ENCODE assay signal across 22 cellular contexts in the genomic region with DNA sequence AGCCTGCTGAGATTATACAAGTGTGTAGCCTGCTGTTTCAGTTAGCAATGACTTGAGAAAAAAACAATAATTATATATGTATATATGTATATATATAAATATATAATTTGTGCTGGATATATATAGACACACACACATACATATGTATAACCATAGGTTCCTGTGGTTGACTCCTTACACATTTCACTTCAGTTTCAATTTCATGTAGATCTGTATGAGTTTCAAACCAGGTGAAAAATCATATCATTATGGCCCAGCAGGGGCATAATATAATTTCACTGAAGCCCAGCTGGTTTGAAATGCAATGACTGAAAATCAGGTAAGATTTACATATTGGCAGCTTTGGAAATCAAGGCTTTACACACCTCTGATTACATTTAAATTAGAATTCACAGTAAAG.
DNase-seq lines count a peak whose midpoint lies in the region; ATAC-seq and TF ChIP-seq lines count a peak whose summit lies in the region.
"Had no signal": no experiment of that assay in that cellular context is flagged by ENCODE, and none has a peak within 500 bp of the region (broad histone marks: within the 10 kb centered on the region; RNA-seq: fewer than 3 reads in every experiment).

No MANE protein-coding gene starts in this region.

- no peak for TF ChIP-seq POLR2A in adrenal gland (IDR thresholded peaks at IDR 0.05)

- DNase-seq in OCI-M1 (lab: John Stamatoyannopoulos, UW) (peak; percentile 61), kidney tubule cell (ENCODE audit: low spot score) (peak; percentile 2), NCI-H1105 treated with DMSO at 0.1 percent for 48 hours (lab: John Stamatoyannopoulos, UW) (no peak), adrenal gland (no peak)
- DNase-seq: activated CD4-positive, alpha-beta T cell treated with anti-CD3 and anti-CD28 coated beads, Interleukin-2, amount 50 U/mL, for 4 hours; CD4-positive, alpha-beta T cell; DMS79 treated with DMSO at 0.1 percent for 48 hours; head of caudate nucleus; left colon; naive thymus-derived CD8-positive, alpha-beta T cell; NCI-H2107; NCI-H446 treated with DMSO at 0.1 percent for 48 hours; stimulated activated CD4-positive, alpha-beta T cell treated with anti-CD3 and anti-CD28 coated beads, Interleukin-4, amount 100 ng/mL, for 24 hours; T-helper 9 cell; thyroid gland had no signal

- intact Hi-C loops in adrenal gland (cut with DNase I) = no loop called here

- H3K4me3 ChIP-seq in adrenal gland = no peak overlapping the region
- H3K4me3 ChIP-seq: HAP-1, thyroid gland had no signal

- no peaks in the 10 kb centered on the region for H3K4me1 ChIP-seq in adrenal gland (replicated peaks in 1 of 2)
- H3K4me1 ChIP-seq: HAP-1, thyroid gland had no signal

- H3K9me3 ChIP-seq in adrenal gland (replicated peaks in 1 of 3) = no peaks in the 10 kb centered on the region
- H3K9me3 ChIP-seq: HAP-1, thyroid gland had no signal

- no peaks in the 10 kb centered on the region for H3K27me3 ChIP-seq in adrenal gland
- H3K27me3 ChIP-seq: thyroid gland had no signal

- TF ChIP-seq CTCF in adrenal gland (IDR thresholded peaks at IDR 0.05) = no peak

- ATAC-seq in GM18511 (IDR thresholded peaks at IDR 0.05; ENCODE audit: unreplicated experiment) (peak; percentile 84), HG02588 (IDR thresholded peaks at IDR 0.05; ENCODE audit: unreplicated experiment) (peak; percentile 49), esophagus mucosa (no peak), GM21723 (IDR thresholded peaks at IDR 0.05; ENCODE audit: unreplicated experiment) (no peak)
- ATAC-seq: left colon; naive thymus-derived CD8-positive, alpha-beta T cell; WTC11 had no signal

- no peaks in the 10 kb centered on the region for H3K36me3 ChIP-seq in adrenal gland (replicated peaks in 1 of 2)
- H3K36me3 ChIP-seq: HAP-1, thyroid gland had no signal

- H3K27ac ChIP-seq in adrenal gland = no peak overlapping the region
- H3K27ac ChIP-seq: RWPE1, thyroid gland had no signal

Comparison
In these comparisons a context has a peak if more than half of its experiments do, and no peak if none do; other contexts are left out.
1. ATAC-seq: peak in GM18511 (single experiment) and HG02588 (single experiment); none in esophagus mucosa (single experiment) and GM21723 (single experiment).
2. DNase-seq: peak in OCI-M1 (single experiment) and kidney tubule cell (single experiment); none in NCI-H1105 treated with DMSO at 0.1 percent for 48 hours (single experiment) and adrenal gland (0 of 7).